In the genomic region with DNA sequence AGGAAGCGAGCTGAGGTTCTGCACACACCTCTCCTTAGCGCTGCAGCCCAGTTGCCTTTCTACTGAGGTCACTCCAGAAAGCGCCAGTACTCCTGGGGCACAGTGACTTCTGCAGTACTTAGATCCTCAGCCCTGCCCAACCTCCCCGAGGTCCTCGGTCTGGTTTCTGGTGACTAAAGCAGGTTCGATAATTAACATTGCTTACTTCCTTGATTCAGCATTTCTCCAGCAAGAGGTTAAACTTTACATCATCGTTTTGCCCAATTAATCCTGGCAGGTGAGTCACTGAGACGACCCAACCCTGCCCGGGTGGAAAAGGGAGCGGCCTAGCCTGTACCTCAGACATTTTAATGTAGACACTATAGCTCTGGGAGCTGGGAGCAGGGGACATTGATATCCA, we compare ENCODE assay signal across 12 cellular contexts.
DNase-seq lines count a peak whose midpoint lies in the region; ATAC-seq and TF ChIP-seq lines count a peak whose summit lies in the region.
"Had no signal": no experiment of that assay in that cellular context is flagged by ENCODE, and none has a peak within 500 bp of the region (broad histone marks: within the 10 kb centered on the region; RNA-seq: fewer than 3 reads in every experiment).

No MANE protein-coding gene starts in this region.

- in situ Hi-C loops in astrocyte of the spinal cord (cut with HindIII; ENCODE audit: low sequenced_read_pairs), result no loop called here

- H3K4me1 Mint-ChIP-seq in stimulated activated naive CD8-positive, alpha-beta T cell treated with anti-CD3 and anti-CD28 coated beads, Interleukin-15, amount 100 ng/mL, for 72 hours, result no peaks in the 10 kb centered on the region
- H3K4me1 Mint-ChIP-seq: activated CD8-positive, alpha-beta memory T cell treated with anti-CD3 and anti-CD28 coated beads, Interleukin-2, amount 10 ng/mL, durations not matched to agents 7 days and 5 days had no signal

- no peak overlapping the region for H3K27ac Mint-ChIP-seq in activated naive CD4-positive, alpha-beta T cell treated with anti-CD3 and anti-CD28 coated beads, Interleukin-2, amount 50 U/mL, for 72 hours
- no peak overlapping the region for H3K27ac Mint-ChIP-seq in stimulated activated naive CD8-positive, alpha-beta T cell treated with anti-CD3 and anti-CD28 coated beads, Interleukin-15, amount 100 ng/mL, for 72 hours
- H3K27ac Mint-ChIP-seq: activated CD8-positive, alpha-beta memory T cell treated with anti-CD3 and anti-CD28 coated beads, Interleukin-2, amount 10 ng/mL, durations not matched to agents 7 days and 5 days; activated naive CD8-positive, alpha-beta T cell had no signal

- H3K4me3 Mint-ChIP-seq in stimulated activated naive CD8-positive, alpha-beta T cell treated with anti-CD3 and anti-CD28 coated beads, Interleukin-15, amount 100 ng/mL, for 72 hours, result no peak overlapping the region
- H3K4me3 Mint-ChIP-seq: activated CD8-positive, alpha-beta memory T cell treated with anti-CD3 and anti-CD28 coated beads, Interleukin-2, amount 10 ng/mL, durations not matched to agents 7 days and 5 days; activated naive CD8-positive, alpha-beta T cell had no signal

- H3K9me3 Mint-ChIP-seq in activated naive CD4-positive, alpha-beta T cell treated with anti-CD3 and anti-CD28 coated beads, Interleukin-2, amount 50 U/mL, for 72 hours, result no peaks in the 10 kb centered on the region
- no peaks in the 10 kb centered on the region for H3K9me3 Mint-ChIP-seq in stimulated activated naive CD8-positive, alpha-beta T cell treated with anti-CD3 and anti-CD28 coated beads, Interleukin-15, amount 100 ng/mL, for 72 hours

- H3K27me3 Mint-ChIP-seq in stimulated activated naive CD8-positive, alpha-beta T cell treated with anti-CD3 and anti-CD28 coated beads, Interleukin-15, amount 100 ng/mL, for 72 hours, result no peaks in the 10 kb centered on the region
- H3K27me3 Mint-ChIP-seq: activated naive CD8-positive, alpha-beta T cell had no signal

- ATAC-seq in left colon, result peak; percentile 86
- no peak for ATAC-seq in activated naive CD4-positive, alpha-beta T cell treated with anti-CD3 and anti-CD28 coated beads, Interleukin-2, amount 50 U/mL, for 72 hours
- ATAC-seq in GM21447 (IDR thresholded peaks at IDR 0.05; ENCODE audit: unreplicated experiment), result no peak
- no peak for ATAC-seq in stimulated activated naive CD8-positive, alpha-beta T cell treated with anti-CD3 and anti-CD28 coated beads, Interleukin-15, amount 100 ng/mL, for 72 hours
- ATAC-seq: activated CD8-positive, alpha-beta memory T cell treated with anti-CD3 and anti-CD28 coated beads, Interleukin-2, amount 10 ng/mL, durations not matched to agents 7 days and 5 days had no signal

- peak; percentile 78 for DNase-seq in A172 (ENCODE audit: low spot score)
- peak; percentile 88 for DNase-seq in HT-29 (ENCODE audit: low spot score)
- DNase-seq in astrocyte of the spinal cord (ENCODE audit: low read depth, low spot score), result peak; percentile 21
- DNase-seq in left colon, result peak; percentile 78 to 88
- DNase-seq in activated naive CD4-positive, alpha-beta T cell treated with anti-CD3 and anti-CD28 coated beads, Interleukin-2, amount 50 U/mL, for 72 hours (ENCODE audit: low spot score in 2 of 2), result no peak
- DNase-seq in stimulated activated naive CD8-positive, alpha-beta T cell treated with anti-CD3 and anti-CD28 coated beads, Interleukin-15, amount 100 ng/mL, for 72 hours, result no peak
- DNase-seq in MV-4-11 (lab: John Stamatoyannopoulos, UW), result no peak
- DNase-seq: activated CD8-positive, alpha-beta memory T cell treated with anti-CD3 and anti-CD28 coated beads, Interleukin-2, amount 10 ng/mL, durations not matched to agents 7 days and 5 days; KBM-7; NCI-H2081 had no signal

- no peaks in the 10 kb centered on the region for H3K36me3 Mint-ChIP-seq in activated naive CD4-positive, alpha-beta T cell treated with anti-CD3 and anti-CD28 coated beads, Interleukin-2, amount 50 U/mL, for 72 hours
- H3K36me3 Mint-ChIP-seq: activated CD8-positive, alpha-beta memory T cell treated with anti-CD3 and anti-CD28 coated beads, Interleukin-2, amount 10 ng/mL, durations not matched to agents 7 days and 5 days; activated naive CD8-positive, alpha-beta T cell had no signal

- H3K4me3 ChIP-seq in astrocyte of the spinal cord (ENCODE audit: low read depth, low read length), result no peak overlapping the region

- intact Hi-C loops in left colon (cut with DNase I, micrococcal nuclease), result no loop called here

- no peak for TF ChIP-seq CTCF in astrocyte of the spinal cord (IDR thresholded peaks at IDR 0.05; ENCODE audit: low read depth, low read length)

Comparison
In these comparisons a context has a peak if more than half of its experiments do, and no peak if none do; other contexts are left out.
1. DNase-seq: peak in A172 (single experiment), HT-29 (single experiment), astrocyte of the spinal cord (single experiment) and left colon (2 of 2); none in activated naive CD4-positive, alpha-beta T cell treated with anti-CD3 and anti-CD28 coated beads, Interleukin-2, amount 50 U/mL, for 72 hours (0 of 2), stimulated activated naive CD8-positive, alpha-beta T cell treated with anti-CD3 and anti-CD28 coated beads, Interleukin-15, amount 100 ng/mL, for 72 hours (0 of 2) and MV-4-11 (single experiment).